7 cellular contexts compared by ENCODE assay signal in the genomic region with DNA sequence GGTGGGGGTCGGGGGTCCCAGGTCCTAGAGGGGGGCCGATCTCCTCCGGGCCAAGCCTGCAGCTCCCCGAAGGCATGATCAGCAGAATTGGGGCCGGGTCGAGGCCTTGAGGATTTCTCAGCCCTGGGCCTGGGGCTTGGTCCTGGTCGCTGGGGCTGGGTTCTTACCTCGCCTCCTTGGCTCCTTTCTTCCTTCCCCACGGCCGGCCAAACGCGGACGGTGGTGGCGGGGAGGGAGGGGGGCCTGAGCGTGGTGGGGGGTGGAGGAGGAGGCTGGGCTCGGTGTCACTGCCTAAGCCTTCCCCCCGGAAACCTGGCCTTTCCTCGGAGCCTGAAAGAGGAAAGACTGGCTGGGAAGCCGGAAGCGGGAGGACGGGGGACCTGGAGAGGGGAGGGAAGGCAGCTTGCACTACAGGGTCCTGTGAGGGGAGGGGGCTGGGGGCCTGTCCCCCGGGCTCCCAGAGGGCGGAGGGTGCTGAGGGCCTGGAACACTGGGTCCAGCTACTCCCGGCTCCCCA. TPM values are rescaled to one million over a fixed set of nuclear protein-coding genes. Genes with fewer than 3 reads are reported as not detected.
DNase-seq lines count a peak whose midpoint lies in the region; ATAC-seq, FAIRE-seq and TF ChIP-seq lines count a peak whose summit lies in the region.

TSS of gene ZNF579 (minus strand) at position 221 of the 517 bp plus-strand sequence. CDS start 1,209 bp downstream, outside the sequence.

- no peaks in the 10 kb centered on the region for H3K4me1 ChIP-seq in cardiac muscle cell (ENCODE audit: low read depth)
- peaks cover 5 to 12% (median 8%) of the 10 kb centered on the region in 3 donors for H3K4me1 ChIP-seq in pancreas
- peaks cover 3 to 20% of the 10 kb centered on the region in 2 donors for H3K4me1 ChIP-seq in thoracic aorta (ENCODE audit: control insufficient read depth in 1 of 2, low read depth in 2 of 2)

- H3K27ac ChIP-seq in cardiac muscle cell = peak within 1 kb of the TSS; percentile 94
- H3K27ac ChIP-seq in pancreas = peak within 1 kb of the TSS; percentile 76 to 84 (median 82)
- peak within 1 kb of the TSS; percentile 79 to 86 for H3K27ac ChIP-seq in thoracic aorta

- peak; percentile 84 to 93 (median 90) for ATAC-seq in pancreas
- ATAC-seq in thoracic aorta (ENCODE audit: insufficient number of reproducible peaks, low FRiP score, low read depth) = peak; percentile 50

- H3K4me3 ChIP-seq in cardiac muscle cell (peak within 1 kb of the TSS; percentile 72), pancreas (peak within 1 kb of the TSS; percentile 74 to 80 (median 79)), thoracic aorta (peak within 1 kb of the TSS; percentile 99)

- intact Hi-C loops in pancreas (cut with DNase I) = no loop called here

- no peak for TF ChIP-seq CTCF in cardiac muscle cell (IDR thresholded peaks at IDR 0.05; ENCODE audit: low read depth, low read length)
- no peak for TF ChIP-seq CTCF in pancreas (IDR thresholded peaks at IDR 0.05)
- TF ChIP-seq CTCF in thoracic aorta (IDR thresholded peaks at IDR 0.05) = no peak

- 0 to 1% methylated on average over 18 to 24 of the region's 24 CpGs for WGBS in pancreas, 2 donors

- DNase-seq in GM18507 (ENCODE audit: extremely low spot score, insufficient read length, low read depth) (peak; percentile 83), NCI-H1092 treated with DMSO at 0.1 percent for 48 hours (lab: John Stamatoyannopoulos, UW) (peak; percentile 84), SKM-1 (lab: John Stamatoyannopoulos, UW; ENCODE audit: unreplicated experiment) (peak; percentile 8), cardiac muscle cell (ENCODE audit: low read depth in 1 of 2, low spot score in 1 of 2) (peak; percentile 87 to 95), pancreas (peak; percentile 85 to 94 (median 90)), thoracic aorta (ENCODE audit: low spot score) (peak; percentile 40)
- DNase-seq in activated naive CD8-positive, alpha-beta T cell treated with anti-CD3 and anti-CD28 coated beads, Interleukin-2, amount 50 U/mL, for 16 hours (ENCODE audit: low read depth, low spot score) = peak; percentile 60

- H3K9me3 ChIP-seq in cardiac muscle cell (ENCODE audit: low read depth) (no peaks in the 10 kb centered on the region), pancreas (no peaks in the 10 kb centered on the region), thoracic aorta (no peaks in the 10 kb centered on the region)

- H3K36me3 ChIP-seq in cardiac muscle cell (peaks cover 8% of the 10 kb centered on the region), pancreas (peaks cover 0 to 13% (median 0%) of the 10 kb centered on the region in 3 donors), thoracic aorta (peaks cover 18% of the 10 kb centered on the region)

- peak; percentile 81 for FAIRE-seq in GM18507 (lab: Jason Lieb, UNC)
- no peak for FAIRE-seq in pancreas (lab: Jason Lieb, UNC)

- H3K27me3 ChIP-seq in cardiac muscle cell (no peaks in the 10 kb centered on the region), pancreas (no peaks in the 10 kb centered on the region), thoracic aorta (replicated peaks; ENCODE audit: insufficient read depth) (no peaks in the 10 kb centered on the region)

RNA-seq across cellular contexts. Expression of gene ZNF579, which starts in this region (rescaled TPM):
- total RNA-seq in cardiac muscle cell = 10.3 and 13.4 TPM in 2 replicates
- 14.9 and 17.7 TPM in 2 replicates for polyA plus RNA-seq in cardiac muscle cell
- 10 to 100 TPM in 1 of 6 donors, 1 to 10 TPM in 5; 6.5 to 12.7 (median 9.2) TPM for total RNA-seq in pancreas
- 10 to 100 TPM; 11.6 to 16.1 TPM for polyA plus RNA-seq in pancreas
- total RNA-seq in thoracic aorta = 1 to 10 TPM; 2.4 to 3.9 TPM

Comparison
In these comparisons a context has a peak if more than half of its experiments do, and no peak if none do; other contexts are left out.
1. Peak in every context shown above with its lines: DNase-seq, ATAC-seq, H3K4me3 ChIP-seq and H3K27ac ChIP-seq.
2. DNase-seq: peak in every context shown above with its lines; median percentile 91 in cardiac muscle cell; 90 in pancreas; 84 in NCI-H1092 treated with DMSO at 0.1 percent for 48 hours; 83 in GM18507; 60 in activated naive CD8-positive, alpha-beta T cell treated with anti-CD3 and anti-CD28 coated beads, Interleukin-2, amount 50 U/mL, for 16 hours; 40 in thoracic aorta; 8 in SKM-1.